8 cellular contexts compared by ENCODE assay signal in genomic region chr16:56424791-56425438, GRCh38. TPM values are rescaled to one million over a fixed set of nuclear protein-coding genes. Genes with fewer than 3 reads are reported as not detected.
DNase-seq lines count a peak whose midpoint lies in the region; ATAC-seq, FAIRE-seq and TF ChIP-seq lines count a peak whose summit lies in the region.

No MANE protein-coding gene starts in this region.

- DNase-seq in A549 (ENCODE audit: low read depth in 1 of 2, low spot score in 1 of 2): peak in 1 of 2 experiments; percentile 21
- DNase-seq in T-helper 2 cell treated with Interferon-gamma antibody and Interleukin-4, amounts not matched to agents 5 μg/mL and 100 μg/mL, for 36 hours (ENCODE audit: low spot score): peak; percentile 55
- no peak for DNase-seq in mammary epithelial cell
- DNase-seq in kidney: peak; percentile 84
- DNase-seq in stimulated activated CD4-positive, alpha-beta T cell treated with anti-CD3 and anti-CD28 coated beads, Interleukin-2, amount 100 ng/mL, for 24 hours: peak; percentile 39 to 40
- DNase-seq in NCI-H510A treated with DMSO at 0.1 percent for 48 hours (lab: John Stamatoyannopoulos, UW): no peak

- H3K4me3 ChIP-seq in A549 (peak overlapping the region; percentile 98), mammary epithelial cell (replicated peaks in 1 of 3; ENCODE audit: insufficient read depth in 1 of 3, low read depth in 2 of 3, low read length in 3 of 3) (peak overlapping the region; percentile 56 to 80 (median 77)), kidney (ENCODE audit: low read length in 2 of 2) (peak overlapping the region; percentile 50 to 79)

- no peak for TF ChIP-seq CTCF in A549 (IDR thresholded peaks at IDR 0.05)
- no peak for TF ChIP-seq CTCF in mammary epithelial cell (conservative IDR thresholded peaks at IDR 0.05 in 1 of 2, IDR thresholded peaks at IDR 0.05 in 1 of 2; ENCODE audit: extremely low read depth in 1 of 2, insufficient read depth in 1 of 2, low read depth in 1 of 2, low read length in 2 of 2)
- no peak for TF ChIP-seq CTCF in kidney (IDR thresholded peaks at IDR 0.05; ENCODE audit: borderline replicate concordance, extremely low read depth, insufficient read depth)

- peaks cover 48% of the 10 kb centered on the region for H3K4me1 Mint-ChIP-seq in T-helper 2 cell treated with Interferon-gamma antibody and Interleukin-4, amounts not matched to agents 5 μg/mL and 100 μg/mL, for 36 hours (ENCODE audit: low read depth)

- BruUV-seq in mammary epithelial cell (replicated peaks; lab: Mats Ljungman, UMichigan): no TSS peak

- no peak for TF ChIP-seq EP300 in A549 (IDR thresholded peaks at IDR 0.05)

- peak overlapping the region; percentile 86 for H3K27ac Mint-ChIP-seq in T-helper 2 cell treated with Interferon-gamma antibody and Interleukin-4, amounts not matched to agents 5 μg/mL and 100 μg/mL, for 36 hours

- WGBS in A549 (ENCODE audit: missing lambda C conversion rate): no CpG with 5 or more reads among the region's 79 CpGs
- no CpG with 5 or more reads among the region's 79 CpGs for WGBS in mammary epithelial cell (ENCODE audit: low coverage, missing lambda C conversion rate)

- TF ChIP-seq POLR2A in A549 (IDR thresholded peaks at IDR 0.05; ENCODE audit: low read length): no peak

- no peaks in the 10 kb centered on the region for H4K20me1 ChIP-seq in mammary epithelial cell (ENCODE audit: insufficient read depth, low read length)

- in situ Hi-C loops in mammary epithelial cell (cut with MboI; ENCODE audit: low sequenced_read_pairs in 2 of 2): no loop called here

- intact Hi-C loops in mammary epithelial cell (cut with micrococcal nuclease): loop anchor here (2.0 kb wide), 1 partner anchor 26 kb away; the partner anchor contains the start of genes NUDT21 and OGFOD1
- intact Hi-C loops in kidney (cut with DNase I): no loop called here

- H3K9ac ChIP-seq in mammary epithelial cell (ENCODE audit: insufficient read depth, low read length) (peak overlapping the region; percentile 75), kidney (ENCODE audit: low read length in 2 of 2) (peak overlapping the region; percentile 56 to 76)

- peaks cover 12% of the 10 kb centered on the region for H3K36me3 Mint-ChIP-seq in T-helper 2 cell treated with Interferon-gamma antibody and Interleukin-4, amounts not matched to agents 5 μg/mL and 100 μg/mL, for 36 hours (ENCODE audit: low read depth)

- TF ChIP-seq RAD21 in A549 (conservative IDR thresholded peaks at IDR 0.05 in 1 of 2, IDR thresholded peaks at IDR 0.05 in 1 of 2): no peak

- H3K79me2 ChIP-seq in mammary epithelial cell (ENCODE audit: insufficient read depth, low read length): peaks cover 56% of the 10 kb centered on the region

- H3K27me3 Mint-ChIP-seq in T-helper 2 cell treated with Interferon-gamma antibody and Interleukin-4, amounts not matched to agents 5 μg/mL and 100 μg/mL, for 36 hours (ENCODE audit: low read depth): no peaks in the 10 kb centered on the region

- H2AFZ ChIP-seq in mammary epithelial cell (ENCODE audit: low read depth, low read length): peak overlapping the region; percentile 84

- peak overlapping the region; percentile 82 for H3K4me2 ChIP-seq in A549
- H3K4me2 ChIP-seq in mammary epithelial cell (ENCODE audit: insufficient read depth, low read depth, low read length): peak overlapping the region; percentile 95

- H3K36me3 ChIP-seq in mammary epithelial cell (ENCODE audit: insufficient read depth, low read length) (peaks cover 2% of the 10 kb centered on the region), kidney (ENCODE audit: control insufficient read depth in 1 of 2, insufficient read depth in 2 of 2, low read length in 2 of 2) (no peaks in the 10 kb centered on the region)

- H3K4me1 ChIP-seq in A549: peaks cover 42% of the 10 kb centered on the region
- peaks cover 21% of the 10 kb centered on the region for H3K4me1 ChIP-seq in mammary epithelial cell (ENCODE audit: insufficient read depth, low read length)
- H3K4me1 ChIP-seq in kidney (ENCODE audit: control insufficient read depth in 1 of 2, insufficient read depth in 1 of 2, low read depth in 1 of 2, low read length in 2 of 2): peaks cover 18% of the 10 kb centered on the region in 2 donors

- H3K9me3 ChIP-seq in A549: no peaks in the 10 kb centered on the region
- no peaks in the 10 kb centered on the region for H3K9me3 ChIP-seq in mammary epithelial cell (replicated peaks; ENCODE audit: insufficient read depth, low read length)
- no peaks in the 10 kb centered on the region for H3K9me3 ChIP-seq in kidney (ENCODE audit: control insufficient read depth in 1 of 2, low read length in 2 of 2)

- dilution Hi-C loops in mammary epithelial cell (cut with HindIII; ENCODE audit: low sequenced_read_pairs): no loop called here

- H3K4me3 Mint-ChIP-seq in T-helper 2 cell treated with Interferon-gamma antibody and Interleukin-4, amounts not matched to agents 5 μg/mL and 100 μg/mL, for 36 hours: peak overlapping the region; percentile 98

- POLR2A ChIA-PET in A549 (lab: Yijun Ruan, JAX): interaction anchor here (1.2 kb wide), 1 partner anchor 26 kb away, joined by 4 read pairs; the partner anchor contains the start of genes NUDT21 and OGFOD1

- H3K27ac ChIP-seq in A549 (peak overlapping the region; percentile 92 to 93), mammary epithelial cell (ENCODE audit: insufficient read depth, low read depth, low read length) (peak overlapping the region; percentile 74), kidney (ENCODE audit: low read depth in 2 of 2, low read length in 2 of 2) (peak overlapping the region; percentile 61 to 80)

- no peak for FAIRE-seq in A549 (lab: Jason Lieb, UNC)
- no peak for FAIRE-seq in kidney (lab: Jason Lieb, UNC)

- ATAC-seq in A549 (peak; percentile 51 to 80), GM18909 (IDR thresholded peaks at IDR 0.05; ENCODE audit: poor library complexity, unreplicated experiment) (peak; percentile 41), HG03175 (IDR thresholded peaks at IDR 0.05; ENCODE audit: unreplicated experiment) (peak; percentile 29)

- H3K9me3 Mint-ChIP-seq in T-helper 2 cell treated with Interferon-gamma antibody and Interleukin-4, amounts not matched to agents 5 μg/mL and 100 μg/mL, for 36 hours: no peaks in the 10 kb centered on the region

- CTCF ChIA-PET in A549 (lab: Yijun Ruan, JAX) (interaction anchor here (1.1 kb wide), 1 partner anchor 24 kb away, joined by 4 read pairs; no protein-coding TSS in a partner anchor), mammary epithelial cell (lab: Charles Lee; ENCODE audit: low non-redundant PET) (no interaction called here)

- no peaks in the 10 kb centered on the region for H3K27me3 ChIP-seq in mammary epithelial cell (ENCODE audit: insufficient read depth, low read length)

TF ChIP-seq in A549, 52 proteins besides CTCF, POLR2A, EP300 and RAD21:
- no peak for TF ChIP-seq HOXB13 (CRISPR knock-in tag; IDR thresholded peaks at IDR 0.05; ENCODE audit: low read depth)
- TF ChIP-seq MYC (IDR thresholded peaks at IDR 0.05; ENCODE audit: borderline replicate concordance, low read length): no peak
- TF ChIP-seq PHF8 (IDR thresholded peaks at IDR 0.05; ENCODE audit: borderline replicate concordance, low read depth): peak; percentile 76; the same call in 1 of the 2 replicates
- TF ChIP-seq PBX3 (IDR thresholded peaks at IDR 0.05): no peak

RNA-seq across cellular contexts. Expression of gene AMFR, which starts 0.4 kb away (rescaled TPM):
- 88.5 and 92.8 TPM in 2 replicates for polyA plus RNA-seq in A549 (2011; rRNA removed)
- polyA plus RNA-seq in A549 (2012; cell fraction: cytosol; rRNA removed): 57.5 and 68.6 TPM in 2 replicates
- 92.4 and 94.5 TPM in 2 replicates for polyA plus RNA-seq in A549 (2012; cell fraction: nucleus; rRNA removed)
- polyA plus RNA-seq in A549 (2017; fragmentation: RNase III; extraction: RNeasy Plus Mini Kit Qiagen cat#74134 plus additional on column Dnase treatment): 61.3 to 68.9 TPM (median 68.6 TPM) in 3 replicates
- 473 and 499 TPM in 2 replicates for polyA minus RNA-seq in A549 (2011; rRNA and poly(A)+ RNA removed)
- 100 to 1,000 TPM in 1 of 2 donors, 10 to 100 TPM in 1; 77.7 to 238 TPM for total RNA-seq in mammary epithelial cell
- 54.6 TPM for polyA plus RNA-seq in mammary epithelial cell
- polyA minus RNA-seq in mammary epithelial cell: 400 TPM
- total RNA-seq in kidney: 163 TPM
- polyA plus RNA-seq in kidney (ENCODE audit: insufficient read depth, low read depth, low replicate concordance): 143 TPM

RNA-seq across cellular contexts. Expression of gene NUDT21, which starts 26.2 kb away (rescaled TPM):
- polyA plus RNA-seq in A549 (2011; rRNA removed): 128 and 153 TPM in 2 replicates
- 62.1 and 69.5 TPM in 2 replicates for polyA plus RNA-seq in A549 (2012; cell fraction: cytosol; rRNA removed)
- polyA plus RNA-seq in A549 (2012; cell fraction: nucleus; rRNA removed): 34.0 and 51.1 TPM in 2 replicates
- polyA plus RNA-seq in A549 (2017; fragmentation: RNase III; extraction: RNeasy Plus Mini Kit Qiagen cat#74134 plus additional on column Dnase treatment): 58.7 to 68.4 TPM (median 62.8 TPM) in 3 replicates
- polyA minus RNA-seq in A549 (2011; rRNA and poly(A)+ RNA removed): 52.8 and 71.6 TPM in 2 replicates
- total RNA-seq in mammary epithelial cell: 100 to 1,000 TPM in 1 of 2 donors, 10 to 100 TPM in 1; 57.7 to 109 TPM
- polyA plus RNA-seq in mammary epithelial cell: 81.6 TPM
- 30.3 TPM for polyA minus RNA-seq in mammary epithelial cell
- total RNA-seq in kidney: 117 TPM
- polyA plus RNA-seq in kidney (ENCODE audit: insufficient read depth, low read depth, low replicate concordance): 47.1 TPM

RNA-seq across cellular contexts. Expression of gene OGFOD1, which starts 26.4 kb away (rescaled TPM):
- polyA plus RNA-seq in A549 (2011; rRNA removed) (72.6 and 94.1 TPM in 2 replicates), A549 (2017; fragmentation: RNase III; extraction: RNeasy Plus Mini Kit Qiagen cat#74134 plus additional on column Dnase treatment) (71.6 to 79.7 TPM (median 72.7 TPM) in 3 replicates), mammary epithelial cell (69.7 TPM), kidney (ENCODE audit: insufficient read depth, low read depth, low replicate concordance) (16.1 TPM)
- polyA plus RNA-seq in A549 (2012; cell fraction: cytosol; rRNA removed): 25.7 and 30.4 TPM in 2 replicates
- polyA plus RNA-seq in A549 (2012; cell fraction: nucleus; rRNA removed): 12.7 and 17.1 TPM in 2 replicates
- 45.3 and 52.9 TPM in 2 replicates for polyA minus RNA-seq in A549 (2011; rRNA and poly(A)+ RNA removed)
- total RNA-seq in mammary epithelial cell (100 to 1,000 TPM in 1 of 2 donors, 10 to 100 TPM in 1; 84.3 to 110 TPM), kidney (39.4 TPM)
- polyA minus RNA-seq in mammary epithelial cell: 28.9 TPM

Comparison
In these comparisons a context has a peak if more than half of its experiments do, and no peak if none do; other contexts are left out.
1. DNase-seq: peak in T-helper 2 cell treated with Interferon-gamma antibody and Interleukin-4, amounts not matched to agents 5 μg/mL and 100 μg/mL, for 36 hours (single experiment), kidney (single experiment) and stimulated activated CD4-positive, alpha-beta T cell treated with anti-CD3 and anti-CD28 coated beads, Interleukin-2, amount 100 ng/mL, for 24 hours (2 of 2); none in mammary epithelial cell (single experiment) and NCI-H510A treated with DMSO at 0.1 percent for 48 hours (single experiment).
2. Peak in every context shown above with its lines, with median percentiles within 50 percentile points of each other: ATAC-seq, H3K27ac ChIP-seq and H3K4me3 ChIP-seq.